In genomic region chr17:8954339-8954738, GRCh38 we compare ENCODE assay signal across 8 cellular contexts. TPM values are rescaled to one million over a fixed set of nuclear protein-coding genes. Genes with fewer than 3 reads are reported as not detected.
DNase-seq lines count a peak whose midpoint lies in the region; ATAC-seq and TF ChIP-seq lines count a peak whose summit lies in the region.

No MANE protein-coding gene starts in this region.

- H3K36me3 Mint-ChIP-seq in activated naive CD4-positive, alpha-beta T cell treated with anti-CD3 and anti-CD28 coated beads, Interleukin-2, amount 10 ng/mL, durations not matched to agents 7 days and 5 days = peaks cover 86% of the 10 kb centered on the region
- peaks cover 20 to 78% (median 46%) of the 10 kb centered on the region in 5 donors for H3K36me3 Mint-ChIP-seq in naive thymus-derived CD4-positive, alpha-beta T cell

- peak; percentile 83 for DNase-seq in SKM-1 (lab: John Stamatoyannopoulos, UW; ENCODE audit: unreplicated experiment)
- DNase-seq in activated naive CD4-positive, alpha-beta T cell treated with anti-CD3 and anti-CD28 coated beads, Interleukin-2, amount 10 ng/mL, durations not matched to agents 7 days and 5 days = peak; percentile 86
- peak; percentile 52 to 93 (median 83) for DNase-seq in naive thymus-derived CD4-positive, alpha-beta T cell
- DNase-seq in NCI-H1694 treated with DMSO at 0.1 percent for 48 hours (lab: John Stamatoyannopoulos, UW) = no peak
- no peak for DNase-seq in NCI-H524 (lab: John Stamatoyannopoulos, UW)
- no peak for DNase-seq in osteoblast (ENCODE audit: insufficient read length, low spot score, missing footprints)

- no peaks in the 10 kb centered on the region for H3K9me3 ChIP-seq in naive thymus-derived CD4-positive, alpha-beta T cell (ENCODE audit: control insufficient read depth in 2 of 3, low read length in 3 of 3)
- H3K9me3 ChIP-seq in osteoblast (ENCODE audit: low read depth, low read length) = no peaks in the 10 kb centered on the region

- intact Hi-C loops in naive thymus-derived CD4-positive, alpha-beta T cell (cut with micrococcal nuclease) = loop anchor here (1.0 to 2.0 kb wide), 4 partner anchors 11 to 55 kb away; partner anchors contain the start of gene PIK3R5 (in 2 of the 2)

- peaks cover 81 to 99% of the 10 kb centered on the region in 2 donors for H3K4me1 ChIP-seq in naive thymus-derived CD4-positive, alpha-beta T cell (ENCODE audit: control insufficient read depth in 2 of 2, insufficient read depth in 2 of 2, low read length in 2 of 2)
- H3K4me1 ChIP-seq in osteoblast (ENCODE audit: insufficient read depth, low read length) = no peaks in the 10 kb centered on the region

- no peaks in the 10 kb centered on the region for H3K27me3 Mint-ChIP-seq in activated naive CD4-positive, alpha-beta T cell treated with anti-CD3 and anti-CD28 coated beads, Interleukin-2, amount 10 ng/mL, durations not matched to agents 7 days and 5 days
- H3K27me3 Mint-ChIP-seq in naive thymus-derived CD4-positive, alpha-beta T cell = no peaks in the 10 kb centered on the region

- POLR2A ChIA-PET in naive thymus-derived CD4-positive, alpha-beta T cell (lab: Charles Lee) = interaction anchor here (0.6 to 11.9 kb wide), 9 partner anchors 9 to 578 kb away, joined by 3 to 126 read pairs (median 4); partner anchors contain the start of gene PIK3R5

- H2AFZ ChIP-seq in osteoblast (ENCODE audit: low read length) = no peak overlapping the region

- no peak overlapping the region for H3K4me2 ChIP-seq in osteoblast (ENCODE audit: insufficient read depth, low read length)

- peaks cover 99% of the 10 kb centered on the region for H3K4me1 Mint-ChIP-seq in activated naive CD4-positive, alpha-beta T cell treated with anti-CD3 and anti-CD28 coated beads, Interleukin-2, amount 10 ng/mL, durations not matched to agents 7 days and 5 days
- peaks cover 78 to 100% (median 98%) of the 10 kb centered on the region in 7 donors for H3K4me1 Mint-ChIP-seq in naive thymus-derived CD4-positive, alpha-beta T cell

- H3K4me3 Mint-ChIP-seq in activated naive CD4-positive, alpha-beta T cell treated with anti-CD3 and anti-CD28 coated beads, Interleukin-2, amount 10 ng/mL, durations not matched to agents 7 days and 5 days = peak overlapping the region; percentile 65
- H3K4me3 Mint-ChIP-seq in naive thymus-derived CD4-positive, alpha-beta T cell = peak overlapping the region; percentile 76 to 94 (median 86)

- peaks cover 32% of the 10 kb centered on the region for H3K9me3 Mint-ChIP-seq in activated naive CD4-positive, alpha-beta T cell treated with anti-CD3 and anti-CD28 coated beads, Interleukin-2, amount 10 ng/mL, durations not matched to agents 7 days and 5 days
- H3K9me3 Mint-ChIP-seq in naive thymus-derived CD4-positive, alpha-beta T cell = peaks cover 0 to 23% (median 3%) of the 10 kb centered on the region in 11 donors

- H3K36me3 ChIP-seq in naive thymus-derived CD4-positive, alpha-beta T cell (ENCODE audit: control insufficient read depth in 2 of 3, insufficient read depth in 3 of 3, low read length in 3 of 3) = peaks cover 0 to 3% (median 0%) of the 10 kb centered on the region in 3 experiments
- no peaks in the 10 kb centered on the region for H3K36me3 ChIP-seq in osteoblast (ENCODE audit: insufficient read depth, low read length)

- no peaks in the 10 kb centered on the region for H3K27me3 ChIP-seq in naive thymus-derived CD4-positive, alpha-beta T cell (ENCODE audit: control insufficient read depth in 2 of 2, insufficient read depth in 2 of 2, low read length in 2 of 2)
- peaks cover 2% of the 10 kb centered on the region for H3K27me3 ChIP-seq in osteoblast (ENCODE audit: insufficient read depth, low read length)

- H3K27ac Mint-ChIP-seq in activated naive CD4-positive, alpha-beta T cell treated with anti-CD3 and anti-CD28 coated beads, Interleukin-2, amount 10 ng/mL, durations not matched to agents 7 days and 5 days = peak overlapping the region; percentile 94
- H3K27ac Mint-ChIP-seq in naive thymus-derived CD4-positive, alpha-beta T cell = peak overlapping the region; percentile 84 to 98 (median 96)

- H3K4me3 ChIP-seq in naive thymus-derived CD4-positive, alpha-beta T cell (ENCODE audit: low read length) = peak overlapping the region; percentile 33
- H3K4me3 ChIP-seq in osteoblast (ENCODE audit: insufficient read depth, low read length) = no peak overlapping the region

- H4K20me1 ChIP-seq in osteoblast (ENCODE audit: insufficient read depth, low read length) = no peaks in the 10 kb centered on the region

- peak; percentile 49 for ATAC-seq in GM19397 (IDR thresholded peaks at IDR 0.05; ENCODE audit: unreplicated experiment)
- ATAC-seq in naive thymus-derived CD4-positive, alpha-beta T cell = peak; percentile 95
- no peak for ATAC-seq in HG03460 (IDR thresholded peaks at IDR 0.05; ENCODE audit: unreplicated experiment)

- H3K27ac ChIP-seq in naive thymus-derived CD4-positive, alpha-beta T cell (ENCODE audit: low read depth, low read length) = peak overlapping the region; percentile 70
- no peak overlapping the region for H3K27ac ChIP-seq in osteoblast (ENCODE audit: low read depth, low read length)

- CTCF ChIA-PET in activated naive CD4-positive, alpha-beta T cell treated with anti-CD3 and anti-CD28 coated beads, Interleukin-2, amount 10 ng/mL, durations not matched to agents 7 days and 5 days (lab: Charles Lee) = interaction anchor here (1.2 kb wide), 1 partner anchor 59 kb away, joined by 3 read pairs; no protein-coding TSS in a partner anchor
- CTCF ChIA-PET in naive thymus-derived CD4-positive, alpha-beta T cell (lab: Charles Lee) = interaction anchor here (0.7 to 1.3 kb wide), 3 partner anchors 10 to 53 kb away, joined by 3 read pairs; partner anchors contain the start of gene PIK3R5

- no peak for TF ChIP-seq CTCF in osteoblast (IDR thresholded peaks at IDR 0.05; ENCODE audit: extremely low read depth, low read depth, low read length)

- no peaks in the 10 kb centered on the region for H3K79me2 ChIP-seq in osteoblast (ENCODE audit: insufficient read depth, low read length)

RNA-seq across cellular contexts. Expression of gene PIK3R5, which starts 11.2 kb away (rescaled TPM):
- total RNA-seq in naive thymus-derived CD4-positive, alpha-beta T cell = 100 to 1,000 TPM in 2 of 5 experiments, 10 to 100 TPM in 3; 73.5 to 231 (median 77.6) TPM
- polyA plus RNA-seq in naive thymus-derived CD4-positive, alpha-beta T cell = 10 to 100 TPM; 18.0 to 47.6 TPM
- total RNA-seq in osteoblast = under 0.01 and 0.36 TPM in 2 replicates

Comparison
In these comparisons a context has a peak if more than half of its experiments do, and no peak if none do; other contexts are left out.
1. DNase-seq: peak in SKM-1 (single experiment), activated naive CD4-positive, alpha-beta T cell treated with anti-CD3 and anti-CD28 coated beads, Interleukin-2, amount 10 ng/mL, durations not matched to agents 7 days and 5 days (single experiment) and naive thymus-derived CD4-positive, alpha-beta T cell (9 of 9); none in NCI-H1694 treated with DMSO at 0.1 percent for 48 hours (single experiment), NCI-H524 (0 of 2) and osteoblast (single experiment).
2. RNA of gene PIK3R5, which starts 11.2 kb away (total RNA-seq): 73.5 to 231 TPM in naive thymus-derived CD4-positive, alpha-beta T cell; under 0.01 to 0.36 TPM in osteoblast; every median in the first group is over 10 times any median in the second.